ENCODE assay signal across 8 cellular contexts in genomic region chrX:41334866-41335589, GRCh38. TPM values are rescaled to one million over a fixed set of nuclear protein-coding genes. Genes with fewer than 3 reads are reported as not detected.
DNase-seq lines count a peak whose midpoint lies in the region; ATAC-seq and TF ChIP-seq lines count a peak whose summit lies in the region.

No MANE protein-coding gene starts in this region.

- 0 to 1% (median 0%) methylated on average over 20 to 35 of the region's 35 CpGs for WGBS in heart left ventricle, 4 donors
- WGBS in prostate gland = under 1% methylated on average over 23 of the region's 35 CpGs

- no peaks in the 10 kb centered on the region for H3K9me3 ChIP-seq in ES-I3 (ENCODE audit: control insufficient read depth, insufficient read depth, low read length)
- H3K9me3 ChIP-seq in RWPE2 (ENCODE audit: severe bottlenecking) = no peaks in the 10 kb centered on the region
- H3K9me3 ChIP-seq in heart left ventricle = no peaks in the 10 kb centered on the region
- H3K9me3 ChIP-seq in prostate gland = no peaks in the 10 kb centered on the region
- no peaks in the 10 kb centered on the region for H3K9me3 ChIP-seq in vagina

- H3K4me3 Mint-ChIP-seq in activated naive CD8-positive, alpha-beta T cell = peak overlapping the region; percentile 97

- H3K36me3 Mint-ChIP-seq in activated naive CD8-positive, alpha-beta T cell = peaks cover 11% of the 10 kb centered on the region

- intact Hi-C loops in heart left ventricle (cut with DNase I) (loop anchor here in 8 of 10 donors (2.0 to 10.0 kb wide), 5 partner anchors 107 to 248 kb away; partner anchors contain the start of genes NYX (in 3 of the 8) and USP9X (in 1 of the 8)), prostate gland (cut with DNase I) (loop anchor here (5.0 to 10.0 kb wide), 2 partner anchors 107 to 250 kb away; partner anchors contain the start of gene USP9X), vagina (cut with DNase I) (no loop called here)

- no peaks in the 10 kb centered on the region for H3K27me3 Mint-ChIP-seq in activated naive CD8-positive, alpha-beta T cell

- H3K27ac ChIP-seq in RWPE2 (ENCODE audit: poor library complexity, severe bottlenecking) (peak overlapping the region; percentile 95), heart left ventricle (peak overlapping the region; percentile 97 to 100 (median 100)), prostate gland (peak overlapping the region; percentile 98 to 99), vagina (peak overlapping the region; percentile 100)

- H3K36me3 ChIP-seq in ES-I3 (ENCODE audit: insufficient read depth, low read length) (no peaks in the 10 kb centered on the region; the same call in 1 of the 2 replicates), RWPE2 (ENCODE audit: low read depth) (peaks cover 46% of the 10 kb centered on the region), heart left ventricle (peaks cover 0 to 29% (median 11%) of the 10 kb centered on the region in 9 donors), prostate gland (no peaks in the 10 kb centered on the region), vagina (peaks cover 0 to 2% of the 10 kb centered on the region in 2 donors)

- H3K9ac ChIP-seq in ES-I3 (ENCODE audit: low read depth, low read length) = peak overlapping the region; percentile 96

- H3K27me3 ChIP-seq in RWPE2 (ENCODE audit: insufficient read depth, poor library complexity, severe bottlenecking) = no peaks in the 10 kb centered on the region
- H3K27me3 ChIP-seq in heart left ventricle = no peaks in the 10 kb centered on the region
- no peaks in the 10 kb centered on the region for H3K27me3 ChIP-seq in prostate gland (replicated peaks; ENCODE audit: insufficient read depth)
- no peaks in the 10 kb centered on the region for H3K27me3 ChIP-seq in vagina

- TF ChIP-seq CTCF in RWPE2 (IDR thresholded peaks at IDR 0.05; ENCODE audit: poor library complexity, severe bottlenecking) (no peak), heart left ventricle (IDR thresholded peaks at IDR 0.05) (no peak), prostate gland (IDR thresholded peaks at IDR 0.05) (no peak), vagina (IDR thresholded peaks at IDR 0.05) (no peak)

- H3K4me1 ChIP-seq in ES-I3 (ENCODE audit: insufficient read depth, low read length) (peaks cover 11% of the 10 kb centered on the region; the same call in 1 of the 2 replicates), RWPE2 (ENCODE audit: insufficient read depth, poor library complexity, severe bottlenecking) (peaks cover 9% of the 10 kb centered on the region), heart left ventricle (peaks cover 0 to 67% (median 27%) of the 10 kb centered on the region in 12 donors), prostate gland (replicated peaks) (no peaks in the 10 kb centered on the region), vagina (peaks cover 51% of the 10 kb centered on the region)

- H3K4me1 Mint-ChIP-seq in activated naive CD8-positive, alpha-beta T cell (ENCODE audit: low read depth) = peaks cover 32% of the 10 kb centered on the region

- TF ChIP-seq POLR2A in heart left ventricle (IDR thresholded peaks at IDR 0.05) (no peak), prostate gland (IDR thresholded peaks at IDR 0.05) (peak; percentile 25), vagina (IDR thresholded peaks at IDR 0.05) (no peak)

- DNase-seq in RWPE2 (ENCODE audit: low spot score) = no peak
- DNase-seq in heart left ventricle = peak; percentile 67 to 83 (median 79)
- peak; percentile 29 for DNase-seq in prostate gland (ENCODE audit: low spot score)
- DNase-seq in vagina (ENCODE audit: extremely low spot score in 2 of 2) = peak in 1 of 2 donors; percentile 92
- no peak for DNase-seq in NCI-H2029 treated with DMSO at 0.1 percent for 48 hours (lab: John Stamatoyannopoulos, UW)

- no peaks in the 10 kb centered on the region for H3K9me3 Mint-ChIP-seq in activated naive CD8-positive, alpha-beta T cell (ENCODE audit: low read depth)

- H3K4me3 ChIP-seq in RWPE2 (ENCODE audit: severe bottlenecking) = peak overlapping the region; percentile 81
- peak overlapping the region; percentile 81 to 99 (median 96) for H3K4me3 ChIP-seq in heart left ventricle
- H3K4me3 ChIP-seq in prostate gland = peak overlapping the region; percentile 73 to 78
- H3K4me3 ChIP-seq in vagina = peak overlapping the region; percentile 61 to 97

- H3K27ac Mint-ChIP-seq in activated naive CD8-positive, alpha-beta T cell = peak overlapping the region; percentile 100

- ATAC-seq in HG02588 (IDR thresholded peaks at IDR 0.05; ENCODE audit: unreplicated experiment) (peak; percentile 9), RWPE2 (ENCODE audit: low read depth) (no peak), heart left ventricle (peak; percentile 8 to 53 (median 47))

RNA-seq across cellular contexts. Expression of gene DDX3X, which starts 1.1 kb away (rescaled TPM):
- total RNA-seq in heart left ventricle (100 to 1,000 TPM; 128 to 272 (median 178) TPM), prostate gland (100 to 1,000 TPM; 107 to 115 TPM), vagina (202 TPM)
- 10 to 100 TPM; 34.3 to 99.8 TPM for polyA plus RNA-seq in heart left ventricle

Comparison
In these comparisons a context has a peak if more than half of its experiments do, and no peak if none do; other contexts are left out.
1. DNase-seq: peak in heart left ventricle (5 of 5) and prostate gland (single experiment); none in RWPE2 (single experiment) and NCI-H2029 treated with DMSO at 0.1 percent for 48 hours (single experiment).
2. Peak in every context shown above with its lines, with median percentiles within 50 percentile points of each other: H3K27ac ChIP-seq and H3K4me3 ChIP-seq.